ENCODE assay signal across 16 cellular contexts in the genomic region with DNA sequence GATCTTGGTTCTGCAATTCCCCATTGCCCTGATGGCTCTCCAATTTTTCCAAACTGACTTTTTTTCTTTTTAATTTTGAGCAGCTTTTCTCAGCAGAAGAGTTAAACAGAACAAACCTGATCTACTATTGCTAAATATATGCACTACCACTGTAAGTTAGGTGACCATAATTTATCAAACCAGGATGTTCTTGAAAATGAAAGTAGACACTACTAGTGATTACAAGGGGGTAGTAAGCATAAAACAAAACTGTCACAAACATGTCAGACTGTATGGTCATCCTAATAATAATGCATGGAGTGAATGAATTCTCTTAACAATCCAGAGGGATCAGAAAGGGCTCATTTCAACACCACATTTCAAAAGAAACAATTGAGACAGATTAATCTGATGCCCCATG.
"Had no signal": no experiment of that assay in that cellular context is flagged by ENCODE, and none has a peak within 500 bp of the region (broad histone marks: within the 10 kb centered on the region; RNA-seq: fewer than 3 reads in every experiment).

No MANE protein-coding gene starts in this region.

- H3K27me3 ChIP-seq: colonic mucosa, heart right ventricle, ovary, tibial artery, vagina had no signal

- H3K4me3 ChIP-seq: colonic mucosa, heart right ventricle, ovary, tibial artery, vagina had no signal

- ATAC-seq: activated CD4-positive, CD25-positive, alpha-beta regulatory T cell treated with anti-CD3 and anti-CD28 coated beads, Interleukin-2, amount 50 U/mL, for 24 hours; heart right ventricle; left ventricle myocardium superior; SK-N-SH treated with all-trans-retinoic acid at 6 μM for 48 hours had no signal

- H3K36me3 ChIP-seq: colonic mucosa, ovary, vagina had no signal

- H3K9me3 ChIP-seq: colonic mucosa, ovary had no signal

- DNase-seq: activated CD4-positive, alpha-beta T cell treated with anti-CD3 and anti-CD28 coated beads, Interleukin-2, amount 50 U/mL, for 48 hours; activated CD8-positive, alpha-beta memory T cell treated with anti-CD3 and anti-CD28 coated beads, Interleukin-2, amount 50 U/mL, for 48 hours; caudate nucleus; colonic mucosa; effector CD4-positive, alpha-beta T cell; heart right ventricle; islet precursor cell; left ventricle myocardium superior; mesenchymal stem cell; ovary; retina; stimulated activated CD4-positive, alpha-beta T cell treated with anti-CD3 and anti-CD28 coated beads, Interleukin-4, amount 100 ng/mL, for 1 hour; tibial artery had no signal

- H3K27ac ChIP-seq: colonic mucosa, ovary, tibial artery, vagina had no signal

- H3K4me1 ChIP-seq: colonic mucosa, vagina had no signal
